9 cellular contexts compared by ENCODE assay signal in genomic region chr14:92686763-92687427, GRCh38.
DNase-seq lines count a peak whose midpoint lies in the region; ATAC-seq and TF ChIP-seq lines count a peak whose summit lies in the region.
"Had no signal": no experiment of that assay in that cellular context is flagged by ENCODE, and none has a peak within 500 bp of the region (broad histone marks: within the 10 kb centered on the region; RNA-seq: fewer than 3 reads in every experiment).

No MANE protein-coding gene starts in this region.

- no peaks in the 10 kb centered on the region for H3K9me3 ChIP-seq in HUES64 (ENCODE audit: insufficient read depth, low read depth, low read length)
- no peaks in the 10 kb centered on the region for H3K9me3 ChIP-seq in heart left ventricle
- no peaks in the 10 kb centered on the region for H3K9me3 ChIP-seq in vagina
- H3K9me3 ChIP-seq: BLaER1 had no signal

- H3K4me1 ChIP-seq in HUES64 (ENCODE audit: insufficient read depth, low read length) (no peaks in the 10 kb centered on the region), heart left ventricle (peaks cover 0 to 22% (median 9%) of the 10 kb centered on the region in 12 donors), vagina (peaks cover 9% of the 10 kb centered on the region)

- no peak overlapping the region for H3K4me3 Mint-ChIP-seq in activated naive CD8-positive, alpha-beta T cell treated with anti-CD3 and anti-CD28 coated beads, Interleukin-2, amount 50 U/mL, for 24 hours

- no peak for TF ChIP-seq POLR2A in heart left ventricle (IDR thresholded peaks at IDR 0.05)
- no peak for TF ChIP-seq POLR2A in vagina (IDR thresholded peaks at IDR 0.05)

- no peaks in the 10 kb centered on the region for H3K9me3 Mint-ChIP-seq in activated naive CD8-positive, alpha-beta T cell treated with anti-CD3 and anti-CD28 coated beads, Interleukin-2, amount 50 U/mL, for 24 hours

- DNase-seq in NCI-H1436 (lab: John Stamatoyannopoulos, UW) (peak; percentile 72), NCI-H1436 treated with DMSO at 0.1 percent for 48 hours (lab: John Stamatoyannopoulos, UW) (no peak), RPMI8226 (peak; percentile 71), heart left ventricle (peak; percentile 66 to 89 (median 77)), posterior cingulate gyrus (peak; percentile 72 to 97 (median 86)), vagina (ENCODE audit: extremely low spot score in 2 of 2) (no peak)
- DNase-seq in activated naive CD8-positive, alpha-beta T cell treated with anti-CD3 and anti-CD28 coated beads, Interleukin-2, amount 50 U/mL, for 24 hours: peak; percentile 66

- H3K27me3 ChIP-seq in HUES64 (ENCODE audit: insufficient read depth, low read length) (peaks cover 30% of the 10 kb centered on the region), heart left ventricle (no peaks in the 10 kb centered on the region), vagina (no peaks in the 10 kb centered on the region)
- H3K27me3 ChIP-seq: BLaER1 had no signal

- no peak overlapping the region for H3K27ac Mint-ChIP-seq in activated naive CD8-positive, alpha-beta T cell treated with anti-CD3 and anti-CD28 coated beads, Interleukin-2, amount 50 U/mL, for 24 hours

- peak; percentile 41 for ATAC-seq in activated naive CD8-positive, alpha-beta T cell treated with anti-CD3 and anti-CD28 coated beads, Interleukin-2, amount 50 U/mL, for 24 hours
- peak; percentile 62 to 88 (median 82) for ATAC-seq in heart left ventricle

- no peaks in the 10 kb centered on the region for H3K4me1 Mint-ChIP-seq in activated naive CD8-positive, alpha-beta T cell treated with anti-CD3 and anti-CD28 coated beads, Interleukin-2, amount 50 U/mL, for 24 hours

- H3K36me3 Mint-ChIP-seq in activated naive CD8-positive, alpha-beta T cell treated with anti-CD3 and anti-CD28 coated beads, Interleukin-2, amount 50 U/mL, for 24 hours (ENCODE audit: low read depth): peaks cover 26% of the 10 kb centered on the region

- 2% methylated on average over 46 of the region's 46 CpGs for WGBS in HUES64
- WGBS in heart left ventricle, 4 donors: 22 to 50% (median 29%) methylated on average over 12 to 46 of the region's 46 CpGs

- no peak overlapping the region for H3K9ac ChIP-seq in HUES64 (ENCODE audit: low read depth, low read length)
- H3K9ac ChIP-seq: BLaER1 had no signal

- H3K36me3 ChIP-seq in HUES64 (ENCODE audit: insufficient read depth, low read length) (no peaks in the 10 kb centered on the region), heart left ventricle (peaks cover 0 to 66% (median 13%) of the 10 kb centered on the region in 9 donors), vagina (no peaks in the 10 kb centered on the region)

- TF ChIP-seq CTCF in heart left ventricle (IDR thresholded peaks at IDR 0.05) (peak; percentile 85 to 100 (median 99)), vagina (IDR thresholded peaks at IDR 0.05) (peak; percentile 91 to 99 (median 96))

- peak overlapping the region; percentile 55 for H3K4me3 ChIP-seq in HUES64 (ENCODE audit: low read length)
- H3K4me3 ChIP-seq in heart left ventricle: peak overlapping the region; percentile 28 to 58 (median 48)
- H3K4me3 ChIP-seq in vagina: peak overlapping the region; percentile 38 to 39
- H3K4me3 ChIP-seq: BLaER1 had no signal

- H3K27ac ChIP-seq in HUES64 (ENCODE audit: low read depth, low read length) (no peak overlapping the region), heart left ventricle (peak overlapping the region in 3 of 12 donors; percentile 27 to 54 (median 44)), vagina (peak overlapping the region; percentile 14)
- H3K27ac ChIP-seq: BLaER1 had no signal

- no peaks in the 10 kb centered on the region for H3K27me3 Mint-ChIP-seq in activated naive CD8-positive, alpha-beta T cell treated with anti-CD3 and anti-CD28 coated beads, Interleukin-2, amount 50 U/mL, for 24 hours

- intact Hi-C loops in heart left ventricle (cut with DNase I) (loop anchor here in 8 of 10 donors (5.0 to 10.0 kb wide), 7 partner anchors 95 to 562 kb away; partner anchors contain the start of genes CPSF2 (in 3 of the 8) and NDUFB1 (in 3 of the 8)), posterior cingulate gyrus (cut with DNase I) (loop anchor here (2.0 to 5.0 kb wide), 2 partner anchors 60 to 98 kb away; partner anchors contain the start of gene LGMN), vagina (cut with DNase I) (loop anchor here (10.0 kb wide), 1 partner anchor 98 kb away; no protein-coding TSS in a partner anchor)

Comparison
In these comparisons a context has a peak if more than half of its experiments do, and no peak if none do; other contexts are left out.
1. DNase-seq: peak in NCI-H1436 (single experiment), RPMI8226 (single experiment), activated naive CD8-positive, alpha-beta T cell treated with anti-CD3 and anti-CD28 coated beads, Interleukin-2, amount 50 U/mL, for 24 hours (single experiment), heart left ventricle (5 of 5) and posterior cingulate gyrus (10 of 10); none in NCI-H1436 treated with DMSO at 0.1 percent for 48 hours (single experiment) and vagina (0 of 2).
2. Peak in every context shown above with its lines, with median percentiles within 50 percentile points of each other: H3K4me3 ChIP-seq.